In the genomic region with DNA sequence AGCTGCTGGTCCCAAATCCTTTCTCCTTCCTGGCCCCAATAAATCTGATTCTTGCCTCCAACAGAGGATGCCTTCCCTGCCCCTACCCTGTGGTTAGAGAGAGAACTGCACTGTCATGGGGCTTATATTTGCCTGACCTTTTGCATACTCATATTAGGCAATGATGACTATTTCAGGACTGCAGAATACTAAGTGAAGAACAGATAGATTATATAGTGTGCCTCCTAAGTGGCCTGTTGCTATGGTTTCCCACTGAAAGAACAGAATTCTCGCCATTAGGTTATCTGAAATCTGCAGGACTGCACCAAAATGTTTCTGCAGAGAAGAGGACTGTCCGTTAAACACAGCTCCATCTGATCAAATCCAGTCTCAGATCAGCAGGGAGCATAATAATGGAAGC, we compare ENCODE assay signal across 12 cellular contexts.
DNase-seq lines count a peak whose midpoint lies in the region; ATAC-seq, FAIRE-seq and TF ChIP-seq lines count a peak whose summit lies in the region.
"Had no signal": no experiment of that assay in that cellular context is flagged by ENCODE, and none has a peak within 500 bp of the region (broad histone marks: within the 10 kb centered on the region; RNA-seq: fewer than 3 reads in every experiment).

No MANE protein-coding gene starts in this region.

- H3K27me3 Mint-ChIP-seq in GM23338 (ENCODE audit: insufficient read depth, low read depth, poor library complexity), result no peaks in the 10 kb centered on the region

- H3K27ac ChIP-seq in A549 (no peak overlapping the region), GM23338 (ENCODE audit: low read depth) (no peak overlapping the region), thyroid gland (no peak overlapping the region)
- H3K27ac ChIP-seq: heart left ventricle, SJSA1, stomach had no signal

- no peak for TF ChIP-seq EP300 in A549 (IDR thresholded peaks at IDR 0.05)

- no peak overlapping the region for H3K4me3 ChIP-seq in A549
- H3K4me3 ChIP-seq in GM23338, result no peak overlapping the region
- H3K4me3 ChIP-seq in fibroblast of the aortic adventitia (ENCODE audit: low read depth, low read length), result no peak overlapping the region
- H3K4me3 ChIP-seq in thyroid gland (replicated peaks in 1 of 3), result no peak overlapping the region
- H3K4me3 ChIP-seq: heart left ventricle, SJSA1, stomach had no signal

- no peaks in the 10 kb centered on the region for H4K20me1 ChIP-seq in GM23338 (replicated peaks; ENCODE audit: insufficient read depth)

- FAIRE-seq in A549 (lab: Jason Lieb, UNC), result no peak

- TF ChIP-seq POLR2A in A549 (IDR thresholded peaks at IDR 0.05; ENCODE audit: low read length) (no peak), thyroid gland (IDR thresholded peaks at IDR 0.05) (no peak)

- POLR2A ChIA-PET in A549 (lab: Yijun Ruan, JAX), result no interaction called here

- CTCF ChIA-PET in A549 (lab: Yijun Ruan, JAX), result no interaction called here

- no peaks in the 10 kb centered on the region for H3K9me3 ChIP-seq in A549
- no peaks in the 10 kb centered on the region for H3K9me3 ChIP-seq in thyroid gland
- H3K9me3 ChIP-seq: heart left ventricle, SJSA1, stomach had no signal

- H3K9me3 Mint-ChIP-seq in GM23338, result no peaks in the 10 kb centered on the region; the same call in 2 of the 3 replicates

- ATAC-seq in A549 (peak; percentile 91), GM23338 (peak; percentile 53; the same call in 2 of the 3 replicates), HG03342 (IDR thresholded peaks at IDR 0.05; ENCODE audit: unreplicated experiment) (no peak)

- 14% methylated on average over 2 of the region's 2 CpGs for WGBS in A549 (ENCODE audit: missing lambda C conversion rate)
- WGBS in thyroid gland, 2 donors, result 67 to 70% methylated on average over 2 of the region's 2 CpGs

- 0 out of 2 replicates have a peak, but pooled peaks cover under 1% of the 10 kb centered on the region for H3K9me2 ChIP-seq in GM23338 (ENCODE audit: insufficient read depth)

- H3F3A ChIP-seq in GM23338 (replicated peaks; ENCODE audit: low read depth), result no peaks in the 10 kb centered on the region

- peaks cover 8% of the 10 kb centered on the region; the same call in 2 of the 3 replicates for H3K4me1 ChIP-seq in A549
- peaks cover 7% of the 10 kb centered on the region; the same call in 1 of the 2 replicates for H3K4me1 ChIP-seq in GM23338 (ENCODE audit: insufficient read depth)
- no peaks in the 10 kb centered on the region for H3K4me1 ChIP-seq in thyroid gland
- H3K4me1 ChIP-seq: SJSA1, stomach had no signal

- H3K4me1 Mint-ChIP-seq in GM23338, result peaks cover 12% of the 10 kb centered on the region

- DNase-seq in A549 (ENCODE audit: low read depth in 1 of 2, low spot score in 1 of 2) (peak; percentile 10 to 20), GM23338 (ENCODE audit: low spot score) (peak; percentile 30), OCI-M1 (lab: John Stamatoyannopoulos, UW) (peak; percentile 64), fibroblast of the aortic adventitia (ENCODE audit: low read depth) (no peak), anterior cingulate cortex (lab: John Stamatoyannopoulos, UW) (no peak), thyroid gland (no peak)
- DNase-seq in activated CD4-positive, alpha-beta T cell treated with anti-CD3 and anti-CD28 coated beads for 1 hour, result no peak
- DNase-seq: heart left ventricle, NCI-H1417, stomach had no signal

- no peak overlapping the region for H3K4me3 Mint-ChIP-seq in GM23338

- TF ChIP-seq RAD21 in A549 (conservative IDR thresholded peaks at IDR 0.05 in 1 of 2, IDR thresholded peaks at IDR 0.05 in 1 of 2), result no peak

- H3K79me2 ChIP-seq in GM23338 (replicated peaks; ENCODE audit: insufficient read depth), result no peaks in the 10 kb centered on the region

- H3K4me2 ChIP-seq in A549 (0 out of 3 replicates have a peak overlapping the region, but pooled peaks have one; percentile 17), GM23338 (no peak overlapping the region)

- intact Hi-C loops in thyroid gland (cut with DNase I), result no loop called here

- no peaks in the 10 kb centered on the region for H3K36me3 Mint-ChIP-seq in GM23338 (ENCODE audit: low read depth)

- H3K27ac Mint-ChIP-seq in GM23338, result no peak overlapping the region

- H3K36me3 ChIP-seq in GM23338 (ENCODE audit: insufficient read depth) (no peaks in the 10 kb centered on the region), thyroid gland (no peaks in the 10 kb centered on the region)
- H3K36me3 ChIP-seq: heart left ventricle, SJSA1, stomach had no signal

- H3K27me3 ChIP-seq in GM23338 (ENCODE audit: insufficient read depth) (no peaks in the 10 kb centered on the region), thyroid gland (no peaks in the 10 kb centered on the region)
- H3K27me3 ChIP-seq: heart left ventricle, SJSA1, stomach had no signal

- TF ChIP-seq CTCF in A549 (IDR thresholded peaks at IDR 0.05) (no peak), GM23338 (conservative IDR thresholded peaks at IDR 0.05; ENCODE audit: low read depth in 2 of 2) (peak in 1 of 2 experiments; percentile 10; a peak in 1 of 4 replicates), fibroblast of the aortic adventitia (IDR thresholded peaks at IDR 0.05; ENCODE audit: insufficient read depth, low read length) (peak; percentile 32), thyroid gland (IDR thresholded peaks at IDR 0.05) (no peak)

- no peak overlapping the region for H2AFZ ChIP-seq in GM23338

TF ChIP-seq in A549, 52 proteins besides CTCF, POLR2A, EP300 and RAD21:
- TF ChIP-seq HOXA7 (CRISPR knock-in tag; IDR thresholded peaks at IDR 0.05) (no peak), FOSB (CRISPR knock-in tag; IDR thresholded peaks at IDR 0.05) (no peak), HEYL (CRISPR knock-in tag; IDR thresholded peaks at IDR 0.05) (no peak), MYC (IDR thresholded peaks at IDR 0.05; ENCODE audit: borderline replicate concordance, low read length) (no peak), HDAC2 (IDR thresholded peaks at IDR 0.05) (no peak), JUNB (IDR thresholded peaks at IDR 0.05) (no peak), KDM1A (IDR thresholded peaks at IDR 0.05; ENCODE audit: low read depth) (no peak), MAFK (IDR thresholded peaks at IDR 0.05; ENCODE audit: partially characterized antibody) (peak; percentile 41), RFX5 (IDR thresholded peaks at IDR 0.05) (no peak), PHF8 (IDR thresholded peaks at IDR 0.05; ENCODE audit: borderline replicate concordance, low read depth) (no peak), HOXB5 (CRISPR knock-in tag; IDR thresholded peaks at IDR 0.05) (no peak), CEBPB (IDR thresholded peaks at IDR 0.05) (0 out of 4 replicates have a peak, but pooled peaks of 1 of the 2 experiments have one; percentile 32)
- TF ChIP-seq, protein P1, sequence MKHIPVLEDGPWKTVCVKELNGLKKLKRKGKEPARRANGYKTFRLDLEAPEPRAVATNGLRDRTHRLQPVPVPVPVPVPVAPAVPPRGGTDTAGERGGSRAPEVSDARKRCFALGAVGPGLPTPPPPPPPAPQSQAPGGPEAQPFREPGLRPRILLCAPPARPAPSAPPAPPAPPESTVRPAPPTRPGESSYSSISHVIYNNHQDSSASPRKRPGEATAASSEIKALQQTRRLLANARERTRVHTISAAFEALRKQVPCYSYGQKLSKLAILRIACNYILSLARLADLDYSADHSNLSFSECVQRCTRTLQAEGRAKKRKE (CRISPR knock-in tag; IDR thresholded peaks at IDR 0.05; ENCODE audit: low read depth), result no peak

TF ChIP-seq in GM23338, 12 proteins besides CTCF, POLR2A, EP300 and RAD21 (continues in another document):
- no peak for TF ChIP-seq ZNF114 (CRISPR knock-in tag; IDR thresholded peaks at IDR 0.05)
- no peak for TF ChIP-seq CREB1 (CRISPR knock-in tag; IDR thresholded peaks at IDR 0.05; ENCODE audit: low read depth)
- no peak for TF ChIP-seq POLR2AphosphoS5 (IDR thresholded peaks at IDR 0.05; ENCODE audit: low read depth)
- no peak for TF ChIP-seq JUNB (IDR thresholded peaks at IDR 0.05; ENCODE audit: unreplicated experiment)
- no peak for TF ChIP-seq STAT1 (IDR thresholded peaks at IDR 0.05; ENCODE audit: unreplicated experiment)

Comparison
In these comparisons a context has a peak if more than half of its experiments do, and no peak if none do; other contexts are left out.
1. DNase-seq: peak in A549 (2 of 2), GM23338 (single experiment) and OCI-M1 (single experiment); none in fibroblast of the aortic adventitia (single experiment), anterior cingulate cortex (0 of 58), activated CD4-positive, alpha-beta T cell treated with anti-CD3 and anti-CD28 coated beads for 1 hour (single experiment) and thyroid gland (0 of 2).